Comparison of ENCODE assay signal across 15 cellular contexts in the genomic region with DNA sequence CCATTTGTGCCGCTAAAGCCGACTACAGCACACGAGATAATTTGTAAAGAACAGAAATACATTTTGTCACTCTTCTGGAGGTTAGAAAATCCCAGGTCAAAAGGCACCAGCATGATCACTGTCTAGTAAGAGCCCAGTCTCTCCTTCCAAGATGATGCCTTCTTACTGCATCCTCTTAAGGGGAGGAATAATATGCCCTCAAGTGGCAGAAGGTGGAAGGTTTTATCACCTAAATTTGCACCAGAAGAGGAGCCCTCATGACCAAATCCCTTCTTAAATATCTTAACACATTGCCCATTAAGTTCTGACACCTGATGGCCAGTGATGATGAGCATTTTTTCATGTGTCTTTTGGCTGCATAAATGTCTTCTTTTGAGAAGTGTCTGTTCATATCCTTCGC.
DNase-seq lines count a peak whose midpoint lies in the region; ATAC-seq, FAIRE-seq and TF ChIP-seq lines count a peak whose summit lies in the region.
"Had no signal": no experiment of that assay in that cellular context is flagged by ENCODE, and none has a peak within 500 bp of the region (broad histone marks: within the 10 kb centered on the region; RNA-seq: fewer than 3 reads in every experiment).

No MANE protein-coding gene starts in this region.

- H3K9me3 ChIP-seq in NT2/D1 (ENCODE audit: insufficient read depth, low read length): no peaks in the 10 kb centered on the region
- H3K9me3 ChIP-seq in endothelial cell of umbilical vein (replicated peaks; ENCODE audit: control insufficient read depth, insufficient read depth, low read length): no peaks in the 10 kb centered on the region
- H3K9me3 ChIP-seq: mucosa of descending colon had no signal

- no TSS peak for BruUV-seq in endothelial cell of umbilical vein (replicated peaks; lab: Mats Ljungman, UMichigan)

- intact Hi-C loops in endothelial cell of umbilical vein (cut with micrococcal nuclease): no loop called here

- no peak for TF ChIP-seq POLR2A in endothelial cell of umbilical vein (IDR thresholded peaks at IDR 0.05; ENCODE audit: low read depth, low read length)

- H4K20me1 ChIP-seq in endothelial cell of umbilical vein (replicated peaks; ENCODE audit: control insufficient read depth, extremely low read depth, insufficient read depth, low read length): no peaks in the 10 kb centered on the region

- TF ChIP-seq CTCF in C4-2B (conservative IDR thresholded peaks at IDR 0.05) (peak; percentile 42), endothelial cell of umbilical vein (IDR thresholded peaks at IDR 0.05; ENCODE audit: extremely low read depth in 1 of 2, insufficient read depth in 1 of 2, low read depth in 1 of 2, low read length in 2 of 2) (no peak)

- FAIRE-seq in endothelial cell of umbilical vein (lab: Jason Lieb, UNC): no peak

- no peak overlapping the region for H3K27ac ChIP-seq in C4-2B
- H3K27ac ChIP-seq in endothelial cell of umbilical vein (ENCODE audit: insufficient read depth, low read depth, low read length): no peak overlapping the region
- H3K27ac ChIP-seq: skin epidermis had no signal

- no peaks in the 10 kb centered on the region for H3K9me1 ChIP-seq in endothelial cell of umbilical vein (replicated peaks; ENCODE audit: control insufficient read depth, extremely low read depth, insufficient read depth, low read length)

- H3K79me2 ChIP-seq in endothelial cell of umbilical vein (ENCODE audit: control insufficient read depth, insufficient read depth, low read length): no peaks in the 10 kb centered on the region

- no peak overlapping the region for H2AFZ ChIP-seq in endothelial cell of umbilical vein (ENCODE audit: low read depth, low read length)

- no peak overlapping the region for H3K9ac ChIP-seq in NT2/D1 (ENCODE audit: insufficient read length, low read depth)
- H3K9ac ChIP-seq in endothelial cell of umbilical vein (replicated peaks; ENCODE audit: extremely low read depth, insufficient read depth, low read length): no peak overlapping the region

- H3K4me2 ChIP-seq in endothelial cell of umbilical vein (ENCODE audit: insufficient read depth, low read length): no peak overlapping the region

- DNase-seq in HCEC 1CT: peak; percentile 5
- DNase-seq in NT2/D1 (ENCODE audit: low read depth, low spot score): peak; percentile 48
- peak; percentile 7 for DNase-seq in endothelial cell of umbilical vein (ENCODE audit: low read depth, low spot score)
- no peak for DNase-seq in effector CD4-positive, alpha-beta T cell
- no peak for DNase-seq in 8988T
- no peak for DNase-seq in GDM1 (lab: John Stamatoyannopoulos, UW)
- DNase-seq: activated T-cell treated with anti-CD3 and anti-CD28 coated beads, Interleukin-2, amount 50 U/mL, for 72 hours; CD8-positive, alpha-beta memory T cell; head of caudate nucleus; mucosa of descending colon; NCI-H2081 treated with DMSO at 0.1 percent for 48 hours; stimulated activated CD8-positive, alpha-beta memory T cell treated with anti-CD3 and anti-CD28 coated beads, Interleukin-4, amount 100 ng/mL, for 48 hours had no signal

- dilution Hi-C loops in endothelial cell of umbilical vein (cut with MboI; ENCODE audit: extremely low pct_ligation_motif_present, low sequenced_read_pairs): no loop called here

- H3K4me3 ChIP-seq in NT2/D1 (ENCODE audit: insufficient read length, low read depth): no peak overlapping the region
- no peak overlapping the region for H3K4me3 ChIP-seq in endothelial cell of umbilical vein (replicated peaks in 1 of 3; ENCODE audit: insufficient read depth in 1 of 3, low read depth in 1 of 3, low read length in 3 of 3)
- H3K4me3 ChIP-seq: mucosa of descending colon, skin epidermis had no signal

- no peaks in the 10 kb centered on the region for H3K36me3 ChIP-seq in NT2/D1 (ENCODE audit: insufficient read depth, insufficient read length, low read length)
- no peaks in the 10 kb centered on the region for H3K36me3 ChIP-seq in endothelial cell of umbilical vein (ENCODE audit: control insufficient read depth in 2 of 2, extremely low read depth in 1 of 2, insufficient read depth in 2 of 2, low read length in 2 of 2)

- H3K27me3 ChIP-seq in NT2/D1 (ENCODE audit: insufficient read depth, insufficient read length) (no peaks in the 10 kb centered on the region), endothelial cell of umbilical vein (ENCODE audit: control insufficient read depth in 2 of 2, insufficient read depth in 2 of 2, low read length in 2 of 2) (no peaks in the 10 kb centered on the region)

- CTCF ChIA-PET in endothelial cell of umbilical vein (lab: Charles Lee): no interaction called here

- H3K4me1 ChIP-seq in NT2/D1 (ENCODE audit: insufficient read depth, insufficient read length): no peaks in the 10 kb centered on the region
- no peaks in the 10 kb centered on the region for H3K4me1 ChIP-seq in endothelial cell of umbilical vein (ENCODE audit: control insufficient read depth, extremely low read depth, insufficient read depth, low read length)

- POLR2A ChIA-PET in endothelial cell of umbilical vein (lab: Charles Lee): no interaction called here

- no peak for ATAC-seq in HG02759 (IDR thresholded peaks at IDR 0.05; ENCODE audit: unreplicated experiment)
- ATAC-seq: activated T-cell treated with anti-CD3 and anti-CD28 coated beads, Interleukin-2, amount 50 U/mL, for 72 hours; mucosa of descending colon had no signal

TF ChIP-seq in endothelial cell of umbilical vein, 7 proteins besides CTCF, POLR2A, EP300 and RAD21:
- no peak for TF ChIP-seq POLR2AphosphoS5 (IDR thresholded peaks at IDR 0.05; ENCODE audit: insufficient read depth, low read depth, low read length)
TF ChIP-seq in endothelial cell of umbilical vein: peak in this region for 0.

Comparison
In these comparisons a context has a peak if more than half of its experiments do, and no peak if none do; other contexts are left out.
1. DNase-seq: peak in HCEC 1CT (single experiment), NT2/D1 (single experiment) and endothelial cell of umbilical vein (single experiment); none in effector CD4-positive, alpha-beta T cell (single experiment), 8988T (single experiment) and GDM1 (single experiment).